ENCODE assay signal across 24 cellular contexts in the genomic region with DNA sequence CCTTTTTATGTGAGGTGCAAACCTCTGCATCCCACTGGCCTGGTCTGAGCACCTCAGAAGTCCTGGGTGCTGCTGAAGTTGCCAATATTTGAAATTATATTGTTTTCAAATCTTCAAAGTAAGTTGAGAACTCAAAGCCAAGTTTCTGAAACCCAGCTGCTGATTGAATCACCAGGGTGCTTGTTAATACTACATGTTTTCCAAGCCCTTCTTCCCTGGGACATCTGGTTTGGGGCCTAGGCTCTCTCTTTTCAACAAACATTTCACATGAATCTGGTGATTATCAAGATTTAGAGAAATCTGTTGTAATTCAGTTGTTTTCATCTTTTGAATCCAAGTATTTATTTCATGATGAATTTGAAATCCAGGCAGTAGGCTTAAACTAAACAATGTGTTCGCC. TPM values are rescaled to one million over a fixed set of nuclear protein-coding genes. Genes with fewer than 3 reads are reported as not detected.
DNase-seq lines count a peak whose midpoint lies in the region; ATAC-seq and TF ChIP-seq lines count a peak whose summit lies in the region.
"Had no signal": no experiment of that assay in that cellular context is flagged by ENCODE, and none has a peak within 500 bp of the region (broad histone marks: within the 10 kb centered on the region; RNA-seq: fewer than 3 reads in every experiment).

No MANE protein-coding gene starts in this region.

- H3K4me3 Mint-ChIP-seq in HFFc6, result no peak overlapping the region
- H3K4me3 Mint-ChIP-seq: activated T-cell treated with anti-CD3 and anti-CD28 coated beads, Interleukin-2, amount 50 U/mL, for 4 hours had no signal

- in situ Hi-C loops in gastrocnemius medialis (cut with MboI; ENCODE audit: low sequenced_read_pairs in 4 of 4), result loop anchor here (5.0 to 10.0 kb wide), 2 partner anchors 61 to 233 kb away; no protein-coding TSS in a partner anchor

- H3K36me3 ChIP-seq in gastrocnemius medialis (no peaks in the 10 kb centered on the region), psoas muscle (ENCODE audit: insufficient read depth in 1 of 2, low read depth in 1 of 2) (no peaks in the 10 kb centered on the region)
- H3K36me3 ChIP-seq: HAP-1 had no signal

- no peak for TF ChIP-seq CTCF in AG04450 (IDR thresholded peaks at IDR 0.05; ENCODE audit: low read depth, low read length)
- no peak for TF ChIP-seq CTCF in HFFc6 (IDR thresholded peaks at IDR 0.05)
- no peak for TF ChIP-seq CTCF in gastrocnemius medialis (IDR thresholded peaks at IDR 0.05 in 4 of 5, conservative IDR thresholded peaks at IDR 0.05 in 1 of 5)
- no peak for TF ChIP-seq CTCF in psoas muscle (IDR thresholded peaks at IDR 0.05)
- TF ChIP-seq CTCF in RWPE1 (conservative IDR thresholded peaks at IDR 0.05; ENCODE audit: low read depth), result no peak
- TF ChIP-seq CTCF in GM10266 (IDR thresholded peaks at IDR 0.05; ENCODE audit: control insufficient read depth, insufficient read depth, low read depth, missing control alignments), result no peak

- H3K27ac Mint-ChIP-seq in HFFc6, result peak overlapping the region; percentile 27; the same call in 1 of the 2 replicates

- DNase-seq in AG04450 (ENCODE audit: low read depth, low spot score) (peak; percentile 55), HFFc6 (no peak), fibroblast of gingiva (ENCODE audit: low read depth) (peak; percentile 66), gastrocnemius medialis (no peak), psoas muscle (no peak), RWPE1 (ENCODE audit: low spot score) (no peak), GM10266 (ENCODE audit: extremely low spot score) (no peak)
- no peak for DNase-seq in activated CD4-positive, alpha-beta T cell treated with anti-CD3 and anti-CD28 coated beads for 1 hour
- DNase-seq: activated CD8-positive, alpha-beta memory T cell treated with anti-CD3 and anti-CD28 coated beads for 24 hours; activated naive CD4-positive, alpha-beta T cell treated with Interleukin-2 at 50 U/mL for 16 hours; activated T-cell treated with anti-CD3 and anti-CD28 coated beads, Interleukin-2, amount 50 U/mL, for 4 hours; amniotic stem cell; caudate nucleus; dorsolateral prefrontal cortex; NCI-H748 treated with DMSO at 0.1 percent for 48 hours; nucleus accumbens; Right ventricle myocardium superior; stimulated activated CD8-positive, alpha-beta memory T cell treated with anti-CD3 and anti-CD28 coated beads, Interleukin-4, amount 100 ng/mL, for 48 hours had no signal

- CTCF ChIA-PET in AG04450 (lab: Charles Lee), result interaction anchor here (1.0 to 11.2 kb wide), 20 partner anchors 11 to 418 kb away, joined by 3 to 209 read pairs (median 12); a partner anchor contains a TSS
- CTCF ChIA-PET in RWPE1 (lab: Yijun Ruan, JAX), result interaction anchor here (0.6 to 2.6 kb wide), 4 partner anchors 21 to 162 kb away, joined by 3 to 112 read pairs (median 4); no protein-coding TSS in a partner anchor

- 81 to 93% (median 89%) methylated on average over 1 of the region's 1 CpG for WGBS in psoas muscle, 3 donors

- intact Hi-C loops in gastrocnemius medialis (cut with DNase I; ENCODE audit: low total_unique reads), result loop anchor here (10.0 kb wide), 1 partner anchor 153 kb away; no protein-coding TSS in a partner anchor
- intact Hi-C loops in psoas muscle (cut with DNase I), result loop anchor here (5.0 to 10.0 kb wide), 3 partner anchors 166 to 236 kb away; no protein-coding TSS in a partner anchor

- H3K9me3 Mint-ChIP-seq in HFFc6, result no peaks in the 10 kb centered on the region
- H3K9me3 Mint-ChIP-seq: activated T-cell treated with anti-CD3 and anti-CD28 coated beads, Interleukin-2, amount 50 U/mL, for 4 hours had no signal

- peaks cover under 1% of the 10 kb centered on the region for H3K27me3 Mint-ChIP-seq in HFFc6 (ENCODE audit: insufficient read depth)

- TF ChIP-seq POLR2A in gastrocnemius medialis (IDR thresholded peaks at IDR 0.05), result no peak

- H3K36me3 Mint-ChIP-seq in HFFc6 (ENCODE audit: low read depth), result peaks cover 23% of the 10 kb centered on the region

- H3K9me3 ChIP-seq in AG04450 (ENCODE audit: control insufficient read depth, insufficient read depth, low read length), result no peaks in the 10 kb centered on the region
- no peaks in the 10 kb centered on the region for H3K9me3 ChIP-seq in gastrocnemius medialis
- H3K9me3 ChIP-seq in psoas muscle, result no peaks in the 10 kb centered on the region
- H3K9me3 ChIP-seq: HAP-1, upper lobe of right lung had no signal

- ATAC-seq in gastrocnemius medialis, result no peak
- no peak for ATAC-seq in psoas muscle
- ATAC-seq: activated T-cell treated with anti-CD3 and anti-CD28 coated beads, Interleukin-2, amount 50 U/mL, for 4 hours had no signal

- H3K4me1 ChIP-seq in gastrocnemius medialis (peaks cover 34 to 36% of the 10 kb centered on the region in 2 donors), psoas muscle (peaks cover 27% of the 10 kb centered on the region)
- H3K4me1 ChIP-seq: HAP-1 had no signal

- H3K27ac ChIP-seq in AG04450 (ENCODE audit: low read depth, low read length) (peak overlapping the region; percentile 78), gastrocnemius medialis (peak overlapping the region; percentile 45 to 89 (median 62)), psoas muscle (no peak overlapping the region), RWPE1 (no peak overlapping the region)
- H3K27ac ChIP-seq: upper lobe of right lung had no signal

- POLR2A ChIA-PET in AG04450 (lab: Yijun Ruan, JAX), result interaction anchor here (0.6 to 3.0 kb wide), 3 partner anchors 10 to 166 kb away, joined by 3 to 11 read pairs (median 10); no protein-coding TSS in a partner anchor
- POLR2A ChIA-PET in RWPE1 (lab: Yijun Ruan, JAX; ENCODE audit: low non-redundant PET), result no interaction called here

- peaks cover 44% of the 10 kb centered on the region for H3K4me1 Mint-ChIP-seq in HFFc6 (ENCODE audit: low read depth)

- H3K4me3 ChIP-seq in AG04450 (ENCODE audit: low read depth, low read length) (no peak overlapping the region), gastrocnemius medialis (no peak overlapping the region), psoas muscle (no peak overlapping the region)
- H3K4me3 ChIP-seq: dorsolateral prefrontal cortex, HAP-1, upper lobe of right lung had no signal

- H3K27me3 ChIP-seq in AG04450 (ENCODE audit: control insufficient read depth, insufficient read depth, low read length) (no peaks in the 10 kb centered on the region), gastrocnemius medialis (no peaks in the 10 kb centered on the region), psoas muscle (ENCODE audit: insufficient read depth in 3 of 3, low read length in 2 of 3) (no peaks in the 10 kb centered on the region)
- H3K27me3 ChIP-seq: upper lobe of right lung had no signal

RNA-seq across cellular contexts. Expression of a gene that starts 24.4 kb away (rescaled TPM):
- 15.5 and 15.6 TPM in 2 replicates for polyA plus RNA-seq in AG04450 (2011; rRNA removed)
- 29.5 and 33.7 TPM in 2 replicates for polyA minus RNA-seq in AG04450 (2011; rRNA and poly(A)+ RNA removed)
- total RNA-seq in HFFc6 (2021; fragmentation: NEBNext Ultra II Directional; extraction: Animal tissue kit (Norgen Biotek cat#: 25700)), result 10 to 100 TPM; 32.0 to 44.1 (median 41.0) TPM
- total RNA-seq in gastrocnemius medialis, result 1 to 10 TPM; 6.5 to 8.7 (median 7.2) TPM
- total RNA-seq in psoas muscle, result 1 to 10 TPM in 3 of 4 donors, under 1 TPM in 1; 0.91 to 7.8 (median 3.2) TPM
- 1 to 10 TPM; 1.4 to 5.6 (median 1.9) TPM for polyA plus RNA-seq in psoas muscle

RNA-seq across cellular contexts. Expression of a gene that starts 55.0 kb away (rescaled TPM):
- polyA plus RNA-seq in AG04450 (2011; rRNA removed), result not detected in 2 replicates
- polyA minus RNA-seq in AG04450 (2011; rRNA and poly(A)+ RNA removed), result not detected in 2 replicates
- not detected for total RNA-seq in HFFc6 (2021; fragmentation: NEBNext Ultra II Directional; extraction: Animal tissue kit (Norgen Biotek cat#: 25700))
- not detected for total RNA-seq in gastrocnemius medialis
- total RNA-seq in psoas muscle, result not detected
- not detected for polyA plus RNA-seq in psoas muscle
- total RNA-seq: activated T-cell treated with anti-CD3 and anti-CD28 coated beads, Interleukin-2, amount 50 U/mL, for 4 hours; dorsolateral prefrontal cortex; glomerular endothelial cell; kidney epithelial cell; myocyte; renal cortical epithelial cell; Right ventricle myocardium superior; upper lobe of right lung had no signal

Comparison
In these comparisons a context has a peak if more than half of its experiments do, and no peak if none do; other contexts are left out.
1. DNase-seq: peak in AG04450 (single experiment) and fibroblast of gingiva (single experiment); none in HFFc6 (single experiment), gastrocnemius medialis (0 of 2), psoas muscle (0 of 2), activated CD4-positive, alpha-beta T cell treated with anti-CD3 and anti-CD28 coated beads for 1 hour (single experiment), RWPE1 (single experiment) and GM10266 (single experiment).
2. H3K27ac ChIP-seq: peak in AG04450 (single experiment) and gastrocnemius medialis (4 of 4); none in psoas muscle (single experiment) and RWPE1 (single experiment).